Comparison of ENCODE assay signal across 11 cellular contexts in the genomic region with DNA sequence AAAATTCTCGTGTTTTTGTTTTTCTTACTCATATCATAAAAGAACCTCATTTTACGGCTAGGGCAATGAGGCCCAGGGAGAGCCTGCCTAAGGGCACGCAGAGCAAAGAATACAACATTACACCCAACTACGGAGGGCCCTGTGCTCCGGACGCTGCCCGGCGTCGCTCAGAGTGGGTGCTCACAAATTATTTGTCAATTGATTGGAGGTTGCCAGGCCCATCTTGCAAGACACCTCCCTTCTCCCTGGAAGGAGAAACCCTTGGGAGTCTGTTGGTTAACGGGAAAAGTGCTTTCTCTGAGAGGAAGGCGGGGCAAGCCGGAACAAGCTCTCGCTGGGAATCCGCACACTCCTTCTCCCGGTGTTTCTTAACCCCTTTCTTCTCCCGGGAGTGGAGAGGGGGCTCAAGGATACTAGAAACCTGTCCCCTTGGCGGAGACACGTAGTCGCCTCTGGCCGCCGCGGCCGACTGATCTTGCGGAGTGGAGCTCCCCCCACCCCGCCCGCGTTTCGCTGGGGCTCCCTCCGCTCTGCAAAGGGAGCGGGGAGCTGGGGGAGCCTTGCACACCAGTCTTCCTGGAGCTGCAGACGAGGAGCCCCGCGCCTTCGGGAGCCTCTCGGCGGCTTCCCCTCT.
DNase-seq lines count a peak whose midpoint lies in the region; ATAC-seq, FAIRE-seq and TF ChIP-seq lines count a peak whose summit lies in the region.
"Had no signal": no experiment of that assay in that cellular context is flagged by ENCODE, and none has a peak within 500 bp of the region (broad histone marks: within the 10 kb centered on the region; RNA-seq: fewer than 3 reads in every experiment).

No MANE protein-coding gene starts in this region.

- ATAC-seq in central memory CD8-positive, alpha-beta T cell (replicated peaks; ENCODE audit: extremely low read depth, poor library complexity, severe bottlenecking): peak; percentile 15

- peak overlapping the region; percentile 54 for H3K4me3 ChIP-seq in H7 (ENCODE audit: insufficient read depth, low read depth, low read length)
- peak overlapping the region; percentile 7 to 40 (median 31) for H3K4me3 ChIP-seq in keratinocyte (ENCODE audit: control insufficient read depth in 2 of 3, extremely low read depth in 1 of 3, insufficient read depth in 2 of 3, low read depth in 1 of 3, low read length in 3 of 3)
- H3K4me3 ChIP-seq in retinal pigment epithelial cell (ENCODE audit: low read length): peak overlapping the region; percentile 29
- H3K4me3 ChIP-seq in brain microvascular endothelial cell (ENCODE audit: low read depth, low read length): no peak overlapping the region
- H3K4me3 ChIP-seq: lung had no signal

- H3K9me3 ChIP-seq in keratinocyte (ENCODE audit: control insufficient read depth, low read depth, low read length): no peaks in the 10 kb centered on the region

- H3K36me3 ChIP-seq in H7 (replicated peaks; ENCODE audit: control insufficient read depth, insufficient read depth, low read length): no peaks in the 10 kb centered on the region
- H3K36me3 ChIP-seq in keratinocyte (ENCODE audit: control insufficient read depth in 2 of 2, extremely low read depth in 1 of 2, insufficient read depth in 2 of 2, low read length in 2 of 2): no peaks in the 10 kb centered on the region
- H3K36me3 ChIP-seq in brain microvascular endothelial cell (replicated peaks): no peaks in the 10 kb centered on the region

- H3K36me3 Mint-ChIP-seq in central memory CD8-positive, alpha-beta T cell (ENCODE audit: insufficient read depth): no peaks in the 10 kb centered on the region

- DNase-seq in H7 (no peak), keratinocyte (ENCODE audit: low read depth, low spot score) (no peak), retinal pigment epithelial cell (ENCODE audit: low read depth) (no peak), brain microvascular endothelial cell (no peak), HCEC 1CT (no peak), NCI-H69 (lab: John Stamatoyannopoulos, UW) (no peak)
- DNase-seq in central memory CD8-positive, alpha-beta T cell (ENCODE audit: low spot score in 2 of 2): no peak
- DNase-seq in activated CD4-positive, alpha-beta T cell treated with anti-CD3 and anti-CD28 coated beads for 48 hours: no peak
- DNase-seq: activated CD4-positive, CD25-positive, alpha-beta regulatory T cell treated with anti-CD3 and anti-CD28 coated beads, Interleukin-2, amount 50 U/mL, for 72 hours had no signal

- H3K27ac ChIP-seq in keratinocyte (ENCODE audit: control insufficient read depth, insufficient read depth, low read length) (no peak overlapping the region), brain microvascular endothelial cell (no peak overlapping the region)

- H3K9me1 ChIP-seq in keratinocyte (ENCODE audit: control insufficient read depth, extremely low read depth, insufficient read depth, low read length): no peaks in the 10 kb centered on the region

- no peaks in the 10 kb centered on the region for H3K4me1 ChIP-seq in keratinocyte (ENCODE audit: control insufficient read depth, extremely low read depth, insufficient read depth, low read length)

- no peak overlapping the region for H3K9ac ChIP-seq in keratinocyte (ENCODE audit: control insufficient read depth, extremely low read depth, insufficient read depth, low read length)

- no peak overlapping the region for H3K27ac Mint-ChIP-seq in central memory CD8-positive, alpha-beta T cell (ENCODE audit: low read depth)

- dilution Hi-C loops in keratinocyte (cut with MboI; ENCODE audit: extremely low pct_ligation_motif_present, low sequenced_read_pairs): no loop called here

- peaks cover 82% of the 10 kb centered on the region for H3K27me3 Mint-ChIP-seq in central memory CD8-positive, alpha-beta T cell

- H3K79me2 ChIP-seq in keratinocyte (ENCODE audit: control insufficient read depth, insufficient read depth, low read length): no peaks in the 10 kb centered on the region

- H4K20me1 ChIP-seq in keratinocyte (ENCODE audit: control insufficient read depth, extremely low read depth, insufficient read depth, low read length): no peaks in the 10 kb centered on the region

- peaks cover 22% of the 10 kb centered on the region for H3K4me1 Mint-ChIP-seq in central memory CD8-positive, alpha-beta T cell

- no peak for FAIRE-seq in keratinocyte (lab: Jason Lieb, UNC)
- FAIRE-seq: bronchial epithelial cell had no signal

- in situ Hi-C loops in brain microvascular endothelial cell (cut with HindIII; ENCODE audit: low pct_ligation_motif_present, low sequenced_read_pairs): no loop called here

- H2AFZ ChIP-seq in keratinocyte (ENCODE audit: control insufficient read depth, low read length): no peak overlapping the region

- peak overlapping the region; percentile 46 for H3K4me2 ChIP-seq in keratinocyte (ENCODE audit: control insufficient read depth, extremely low read depth, insufficient read depth, low read depth, low read length)

- TF ChIP-seq CTCF in keratinocyte (optimal IDR thresholded peaks at IDR 0.05 in 1 of 3, IDR thresholded peaks at IDR 0.05 in 1 of 3, conservative IDR thresholded peaks at IDR 0.05 in 1 of 3; ENCODE audit: extremely low read depth in 1 of 3, insufficient read depth in 2 of 3, low read length in 3 of 3): no peak
- TF ChIP-seq CTCF in retinal pigment epithelial cell (conservative IDR thresholded peaks at IDR 0.05; ENCODE audit: low read depth, low read length): no peak
- TF ChIP-seq CTCF in brain microvascular endothelial cell (IDR thresholded peaks at IDR 0.05; ENCODE audit: low read depth, low read length, missing control alignments): no peak

- H3K27me3 ChIP-seq in H7 (ENCODE audit: control insufficient read depth, insufficient read depth, low read length) (peaks cover 64% of the 10 kb centered on the region), keratinocyte (ENCODE audit: control insufficient read depth, extremely low read depth, insufficient read depth, low read length) (peaks cover 46% of the 10 kb centered on the region), brain microvascular endothelial cell (replicated peaks) (peaks cover 19% of the 10 kb centered on the region)

- no peaks in the 10 kb centered on the region for H3K9me3 Mint-ChIP-seq in central memory CD8-positive, alpha-beta T cell

- H3K4me3 Mint-ChIP-seq in central memory CD8-positive, alpha-beta T cell: peak overlapping the region; percentile 65
